ENCODE assay signal across 1 cellular context in genomic region chr2:44935854-44936185, GRCh38.
TF ChIP-seq lines count a peak whose summit lies in the region.

No MANE protein-coding gene starts in this region.

TF ChIP-seq in GM23338, 12 proteins besides CTCF, POLR2A, EP300 and RAD21 (continued from another document):
- no peak for TF ChIP-seq ETS1 (IDR thresholded peaks at IDR 0.05)
- no peak for TF ChIP-seq EZH2 (IDR thresholded peaks at IDR 0.05; ENCODE audit: low read depth, unreplicated experiment)
- no peak for TF ChIP-seq NANOG (IDR thresholded peaks at IDR 0.05; ENCODE audit: borderline replicate concordance)
- no peak for TF ChIP-seq REST (IDR thresholded peaks at IDR 0.05; ENCODE audit: unreplicated experiment)
